ENCODE assay signal across 25 cellular contexts in genomic region chr11:32511926-32512325, GRCh38.
DNase-seq lines count a peak whose midpoint lies in the region; ATAC-seq, FAIRE-seq and TF ChIP-seq lines count a peak whose summit lies in the region.
"Had no signal": no experiment of that assay in that cellular context is flagged by ENCODE, and none has a peak within 500 bp of the region (broad histone marks: within the 10 kb centered on the region; RNA-seq: fewer than 3 reads in every experiment).

No MANE protein-coding gene starts in this region.

- peak; percentile 82 for ATAC-seq in RWPE2 (ENCODE audit: low read depth)
- no peak for ATAC-seq in natural killer cell treated with Interleukin-12 subunit alpha and Interleukin-12 subunit beta and Interleukin-15 and Interleukin-18, amount 100 ng/mL, for 72 hours
- ATAC-seq: naive thymus-derived CD8-positive, alpha-beta T cell; Right ventricle myocardium inferior had no signal

- peaks cover 2% of the 10 kb centered on the region for H3K9me3 Mint-ChIP-seq in natural killer cell treated with Interleukin-12 subunit alpha and Interleukin-12 subunit beta and Interleukin-15 and Interleukin-18, amount 100 ng/mL, for 72 hours
- H3K9me3 Mint-ChIP-seq: activated CD4-positive, alpha-beta T cell treated with anti-CD3 and anti-CD28 coated beads, Interleukin-2, amount 10 ng/mL, durations not matched to agents 7 days and 5 days had no signal

- peaks cover 7% of the 10 kb centered on the region for H3K4me1 ChIP-seq in ACC112 (ENCODE audit: control insufficient read depth, insufficient read depth, low read length, unreplicated experiment)
- peaks cover 5% of the 10 kb centered on the region for H3K4me1 ChIP-seq in RWPE2 (ENCODE audit: insufficient read depth, poor library complexity, severe bottlenecking)
- H3K4me1 ChIP-seq: thyroid gland had no signal

- H3K4me3 ChIP-seq in ACC112 (ENCODE audit: low read depth, low read length) = no peak overlapping the region
- H3K4me3 ChIP-seq in RWPE2 (ENCODE audit: severe bottlenecking) = no peak overlapping the region
- no peak overlapping the region for H3K4me3 ChIP-seq in cardiac fibroblast (replicated peaks in 1 of 2; ENCODE audit: low read depth in 2 of 2, low read length in 2 of 2)
- H3K4me3 ChIP-seq: thyroid gland had no signal

- no peak overlapping the region for H3K27ac ChIP-seq in ACC112 (ENCODE audit: low read depth, low read length)
- H3K27ac ChIP-seq in RWPE2 (ENCODE audit: poor library complexity, severe bottlenecking) = no peak overlapping the region
- H3K27ac ChIP-seq: thyroid gland had no signal

- DNase-seq in HTR-8/SVneo (ENCODE audit: insufficient read length, low spot score) (peak; percentile 18), RWPE2 (ENCODE audit: low spot score) (no peak), cardiac fibroblast (ENCODE audit: low read depth in 2 of 2) (peak; percentile 13 to 18), NCI-H187 treated with DMSO at 0.1 percent for 48 hours (lab: John Stamatoyannopoulos, UW) (no peak), superior temporal gyrus (ENCODE audit: extremely low spot score) (no peak), nucleus accumbens (lab: John Stamatoyannopoulos, UW) (no peak)
- DNase-seq in natural killer cell treated with Interleukin-12 subunit alpha and Interleukin-12 subunit beta and Interleukin-15 and Interleukin-18, amount 100 ng/mL, for 72 hours (ENCODE audit: low spot score) = no peak
- DNase-seq: activated CD4-positive, alpha-beta T cell treated with anti-CD3 and anti-CD28 coated beads, Interleukin-2, amount 10 ng/mL, durations not matched to agents 7 days and 5 days; C1 segment of cervical spinal cord; foreskin melanocyte; GDM1; IMR-90; MV-4-11; naive thymus-derived CD8-positive, alpha-beta T cell; NCI-H2029 treated with DMSO at 0.1 percent for 48 hours; NCI-H510A treated with DMSO at 0.1 percent for 48 hours; stimulated activated CD4-positive, alpha-beta T cell treated with anti-CD3 and anti-CD28 coated beads, Interleukin-2, amount 100 ng/mL, for 24 hours; stimulated activated naive CD4-positive, alpha-beta T cell; SW 1271; thyroid gland had no signal

- no peaks in the 10 kb centered on the region for H3K36me3 Mint-ChIP-seq in natural killer cell treated with Interleukin-12 subunit alpha and Interleukin-12 subunit beta and Interleukin-15 and Interleukin-18, amount 100 ng/mL, for 72 hours

- FAIRE-seq in HTR-8/SVneo (lab: Jason Lieb, UNC) = no peak
- FAIRE-seq: D721Med, TTC549 had no signal

- H3K4me1 Mint-ChIP-seq in natural killer cell treated with Interleukin-12 subunit alpha and Interleukin-12 subunit beta and Interleukin-15 and Interleukin-18, amount 100 ng/mL, for 72 hours (ENCODE audit: low read depth in 2 of 2) = peaks cover 0 to 2% of the 10 kb centered on the region in 2 donors
- H3K4me1 Mint-ChIP-seq: activated CD4-positive, alpha-beta T cell treated with anti-CD3 and anti-CD28 coated beads, Interleukin-2, amount 10 ng/mL, durations not matched to agents 7 days and 5 days had no signal

- no peaks in the 10 kb centered on the region; the same call in 1 of the 2 replicates for H3K27me3 ChIP-seq in ACC112 (ENCODE audit: insufficient read depth, low read length)
- H3K27me3 ChIP-seq in RWPE2 (ENCODE audit: insufficient read depth, poor library complexity, severe bottlenecking) = no peaks in the 10 kb centered on the region
- H3K27me3 ChIP-seq: thyroid gland had no signal

- no peak overlapping the region for H3K4me3 Mint-ChIP-seq in natural killer cell treated with Interleukin-12 subunit alpha and Interleukin-12 subunit beta and Interleukin-15 and Interleukin-18, amount 100 ng/mL, for 72 hours
- H3K4me3 Mint-ChIP-seq: activated CD4-positive, alpha-beta T cell treated with anti-CD3 and anti-CD28 coated beads, Interleukin-2, amount 10 ng/mL, durations not matched to agents 7 days and 5 days; naive thymus-derived CD8-positive, alpha-beta T cell had no signal

- no peaks in the 10 kb centered on the region for H3K36me3 ChIP-seq in ACC112 (ENCODE audit: insufficient read depth, low read length)
- H3K36me3 ChIP-seq in RWPE2 (ENCODE audit: low read depth) = no peaks in the 10 kb centered on the region
- H3K36me3 ChIP-seq: thyroid gland had no signal

- no peak overlapping the region for H3K27ac Mint-ChIP-seq in natural killer cell treated with Interleukin-12 subunit alpha and Interleukin-12 subunit beta and Interleukin-15 and Interleukin-18, amount 100 ng/mL, for 72 hours
- H3K27ac Mint-ChIP-seq: activated CD4-positive, alpha-beta T cell treated with anti-CD3 and anti-CD28 coated beads, Interleukin-2, amount 10 ng/mL, durations not matched to agents 7 days and 5 days; naive thymus-derived CD8-positive, alpha-beta T cell; progenitor cell of endocrine pancreas had no signal

- peaks cover 15 to 32% of the 10 kb centered on the region in 2 donors for H3K27me3 Mint-ChIP-seq in natural killer cell treated with Interleukin-12 subunit alpha and Interleukin-12 subunit beta and Interleukin-15 and Interleukin-18, amount 100 ng/mL, for 72 hours

- H2AFZ ChIP-seq in ACC112 (ENCODE audit: low read length, unreplicated experiment) = peak overlapping the region; percentile 42

- TF ChIP-seq CTCF in RWPE2 (IDR thresholded peaks at IDR 0.05; ENCODE audit: poor library complexity, severe bottlenecking) (no peak), cardiac fibroblast (IDR thresholded peaks at IDR 0.05; ENCODE audit: low read depth, low read length) (no peak)

- no peaks in the 10 kb centered on the region for H3K79me2 ChIP-seq in ACC112 (ENCODE audit: control insufficient read depth, insufficient read depth, low read length, unreplicated experiment)

- no peaks in the 10 kb centered on the region for H3K9me3 ChIP-seq in RWPE2 (ENCODE audit: severe bottlenecking)
- H3K9me3 ChIP-seq: thyroid gland had no signal

Comparison
In these comparisons a context has a peak if more than half of its experiments do, and no peak if none do; other contexts are left out.
1. DNase-seq: peak in HTR-8/SVneo (single experiment) and cardiac fibroblast (2 of 2); none in RWPE2 (single experiment), natural killer cell treated with Interleukin-12 subunit alpha and Interleukin-12 subunit beta and Interleukin-15 and Interleukin-18, amount 100 ng/mL, for 72 hours (single experiment), NCI-H187 treated with DMSO at 0.1 percent for 48 hours (single experiment), superior temporal gyrus (single experiment) and nucleus accumbens (0 of 56).